20 cellular contexts compared by ENCODE assay signal in the genomic region with DNA sequence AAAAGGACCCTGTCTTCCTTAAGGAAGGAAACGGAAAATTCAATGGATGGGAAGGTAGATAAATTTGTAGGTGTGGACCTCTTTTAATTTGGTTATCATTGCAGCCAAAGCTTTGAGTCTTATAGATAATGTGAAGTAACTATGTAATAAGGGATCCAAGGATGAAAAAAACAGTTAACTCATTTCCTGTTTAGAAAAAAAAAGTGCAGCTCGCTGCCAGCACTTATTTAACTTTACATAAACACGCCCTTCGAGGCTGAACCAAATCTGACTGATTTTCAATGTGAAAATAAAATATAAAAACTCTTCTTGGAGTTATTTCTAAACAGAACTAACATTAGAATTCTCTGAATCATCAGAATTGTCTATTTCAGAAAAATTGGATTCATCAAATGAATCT. TPM values are rescaled to one million over a fixed set of nuclear protein-coding genes. Genes with fewer than 3 reads are reported as not detected.
DNase-seq lines count a peak whose midpoint lies in the region; ATAC-seq, FAIRE-seq and TF ChIP-seq lines count a peak whose summit lies in the region.
"Had no signal": no experiment of that assay in that cellular context is flagged by ENCODE, and none has a peak within 500 bp of the region (broad histone marks: within the 10 kb centered on the region; RNA-seq: fewer than 3 reads in every experiment).

No MANE protein-coding gene starts in this region.

- POLR2A ChIA-PET in K562 (lab: Yijun Ruan, JAX) = no interaction called here

- intact Hi-C loops in left ventricle myocardium superior (cut with micrococcal nuclease) (no loop called here), K562 (cut with micrococcal nuclease) (no loop called here), left lung (cut with DNase I) (no loop called here), kidney (cut with DNase I) (no loop called here)

- no peak for TF ChIP-seq EP300 in K562 (IDR thresholded peaks at IDR 0.05; ENCODE audit: low read length)

- no peak for ATAC-seq in left ventricle myocardium superior
- no peak for ATAC-seq in K562
- ATAC-seq in left lung = no peak
- ATAC-seq in HG02623 (IDR thresholded peaks at IDR 0.05; ENCODE audit: unreplicated experiment) = no peak
- ATAC-seq in HG02571 (IDR thresholded peaks at IDR 0.05; ENCODE audit: unreplicated experiment) = no peak
- ATAC-seq in GM21447 (IDR thresholded peaks at IDR 0.05; ENCODE audit: unreplicated experiment) = no peak
- ATAC-seq: activated CD4-positive, CD25-positive, alpha-beta regulatory T cell treated with anti-CD3 and anti-CD28 coated beads, Interleukin-2, amount 50 U/mL, for 24 hours; activated CD8-positive, alpha-beta memory T cell treated with anti-CD3 and anti-CD28 coated beads, Interleukin-2, amount 10 ng/mL, durations not matched to agents 7 days and 5 days; natural killer cell had no signal

- H3K4me2 ChIP-seq in K562 (ENCODE audit: insufficient read depth, low read length) = no peak overlapping the region
- H3K4me2 ChIP-seq: KMS-11 had no signal

- no peaks in the 10 kb centered on the region for H3K36me3 ChIP-seq in right atrium auricular region
- no peaks in the 10 kb centered on the region for H3K36me3 ChIP-seq in K562 (ENCODE audit: control insufficient read depth, insufficient read depth, low read length)
- no peaks in the 10 kb centered on the region for H3K36me3 ChIP-seq in left lung
- H3K36me3 ChIP-seq in kidney (ENCODE audit: control insufficient read depth in 1 of 2, insufficient read depth in 2 of 2, low read length in 2 of 2) = no peaks in the 10 kb centered on the region
- H3K36me3 ChIP-seq: esophagus squamous epithelium had no signal

- peak overlapping the region; percentile 11 to 16 for H3K27ac ChIP-seq in right atrium auricular region
- no peak overlapping the region for H3K27ac ChIP-seq in K562 (ENCODE audit: extremely low read depth, low read depth, low read length)
- peak overlapping the region; percentile 39 to 43 for H3K27ac ChIP-seq in left lung
- H3K27ac ChIP-seq in kidney (ENCODE audit: low read depth in 2 of 2, low read length in 2 of 2) = peak overlapping the region in 1 of 2 donors; percentile 26
- H3K27ac ChIP-seq: KMS-11, psoas muscle had no signal

- TF ChIP-seq CTCF in right atrium auricular region (IDR thresholded peaks at IDR 0.05) (no peak), K562 (IDR thresholded peaks at IDR 0.05 in 2 of 3, conservative IDR thresholded peaks at IDR 0.05 in 1 of 3; ENCODE audit: insufficient read depth in 2 of 3, low read depth in 1 of 3, low read length in 3 of 3) (no peak), left lung (IDR thresholded peaks at IDR 0.05) (no peak), kidney (IDR thresholded peaks at IDR 0.05; ENCODE audit: borderline replicate concordance, extremely low read depth, insufficient read depth) (no peak)

- H3K4me3 ChIP-seq in right atrium auricular region (no peak overlapping the region), K562 (no peak overlapping the region), left lung (no peak overlapping the region), kidney (ENCODE audit: low read length in 2 of 2) (no peak overlapping the region)
- H3K4me3 ChIP-seq: esophagus squamous epithelium, GM12878, lung, psoas muscle had no signal

- no peaks in the 10 kb centered on the region for H3K79me2 ChIP-seq in K562 (ENCODE audit: control insufficient read depth, insufficient read depth, low read length)

- no peaks in the 10 kb centered on the region for H3K27me3 ChIP-seq in right atrium auricular region
- H3K27me3 ChIP-seq in K562 (ENCODE audit: control insufficient read depth in 2 of 2, insufficient read depth in 2 of 2, low read length in 2 of 2) = no peaks in the 10 kb centered on the region
- H3K27me3 ChIP-seq in left lung = no peaks in the 10 kb centered on the region
- H3K27me3 ChIP-seq: dorsolateral prefrontal cortex, esophagus squamous epithelium had no signal

- no peaks in the 10 kb centered on the region for H4K20me1 ChIP-seq in K562 (replicated peaks; ENCODE audit: control insufficient read depth, insufficient read depth, low read length)

- WGBS in K562 (ENCODE audit: insufficient coverage, low coverage, missing lambda C conversion rate) = 50% methylated on average over 4 of the region's 4 CpGs

- no peak overlapping the region for H2AFZ ChIP-seq in K562 (ENCODE audit: low read depth, low read length)

- TF ChIP-seq POLR2A in K562 (conservative IDR thresholded peaks at IDR 0.05) = no peak

- no TSS peak for BruUV-seq in K562 (replicated peaks; lab: Mats Ljungman, UMichigan)

- H3K9ac ChIP-seq in K562 (ENCODE audit: insufficient read depth in 1 of 2, low read depth in 2 of 2, low read length in 2 of 2) (no peak overlapping the region), kidney (ENCODE audit: low read length in 2 of 2) (no peak overlapping the region)
- H3K9ac ChIP-seq: KMS-11 had no signal

- H3K9me3 ChIP-seq in right atrium auricular region (no peaks in the 10 kb centered on the region), K562 (replicated peaks; ENCODE audit: control insufficient read depth, insufficient read depth, low read depth, low read length) (no peaks in the 10 kb centered on the region), left lung (no peaks in the 10 kb centered on the region), kidney (ENCODE audit: control insufficient read depth in 1 of 2, low read length in 2 of 2) (no peaks in the 10 kb centered on the region)
- H3K9me3 ChIP-seq: esophagus squamous epithelium, psoas muscle had no signal

- DNase-seq in right atrium auricular region (ENCODE audit: low spot score) = no peak
- no peak for DNase-seq in left ventricle myocardium superior
- DNase-seq in K562 (ENCODE audit: extremely low read depth in 1 of 4, low spot score in 3 of 4) = no peak
- no peak for DNase-seq in left lung
- DNase-seq in kidney = no peak
- DNase-seq: activated CD8-positive, alpha-beta memory T cell treated with anti-CD3 and anti-CD28 coated beads, Interleukin-2, amount 10 ng/mL, durations not matched to agents 7 days and 5 days; activated effector memory CD4-positive, alpha-beta T cell treated with anti-CD3 and anti-CD28 coated beads, Interleukin-2, amount 50 U/mL, for 16 hours; anterior cingulate cortex; dorsolateral prefrontal cortex; esophagus squamous epithelium; natural killer cell; NCI-H1417 treated with DMSO at 0.1 percent for 48 hours; psoas muscle had no signal

- H3K9me1 ChIP-seq in K562 (ENCODE audit: control insufficient read depth, insufficient read depth, low read length) = no peaks in the 10 kb centered on the region

- in situ Hi-C loops in K562 (cut with MboI) = no loop called here

- TF ChIP-seq RAD21 in K562 (CRISPR knock-in tag; conservative IDR thresholded peaks at IDR 0.05 in 1 of 2, IDR thresholded peaks at IDR 0.05 in 1 of 2) = no peak

- CTCF ChIA-PET in K562 (lab: Yijun Ruan, JAX; ENCODE audit: low intra/inter-chr PET ratio) = no interaction called here

- H3K4me1 ChIP-seq in right atrium auricular region (peaks cover 0 to 30% of the 10 kb centered on the region in 2 donors), K562 (replicated peaks in 1 of 2; ENCODE audit: control insufficient read depth in 2 of 2, insufficient read depth in 2 of 2, low read length in 2 of 2) (no peaks in the 10 kb centered on the region), left lung (peaks cover 0 to 18% of the 10 kb centered on the region in 2 donors), kidney (ENCODE audit: control insufficient read depth in 1 of 2, insufficient read depth in 1 of 2, low read depth in 1 of 2, low read length in 2 of 2) (peaks cover 0 to 4% of the 10 kb centered on the region in 2 donors)

- FAIRE-seq in K562 (lab: Jason Lieb, UNC) (no peak), kidney (lab: Jason Lieb, UNC) (no peak)
- FAIRE-seq: GM12878 had no signal

TF ChIP-seq in K562, 482 proteins besides CTCF, POLR2A, EP300 and RAD21:
- TF ChIP-seq GABPA (tag; conservative IDR thresholded peaks at IDR 0.05; ENCODE audit: low read depth) (0 out of 2 replicates have a peak, but pooled peaks have one; percentile 18), SIRT6 (IDR thresholded peaks at IDR 0.05; ENCODE audit: low read depth, low read length) (no peak)

RNA-seq across cellular contexts. Expression of gene NUBPL, which starts 6.9 kb away (rescaled TPM):
- 10 to 100 TPM; 10.7 to 17.8 TPM for total RNA-seq in right atrium auricular region
- 32.6 TPM for total RNA-seq in left ventricle myocardium superior
- total RNA-seq in K562 (2011; cell fraction: chromatin; rRNA removed; ENCODE audit: low replicate concordance) = 14.5 and 26.8 TPM in 2 replicates
- total RNA-seq in K562 (2011; cell fraction: nucleolus; rRNA removed) = 7.5 and 8.6 TPM in 2 replicates
- total RNA-seq in K562 (2011; cell fraction: nucleoplasm; rRNA removed) = 12.7 and 16.0 TPM in 2 replicates
- 4.5 and 5.4 TPM in 2 replicates for total RNA-seq in K562 (2014; rRNA removed)
- 8.7 and 9.6 TPM in 2 replicates for total RNA-seq in K562 (2014; rRNA removed; fragmentation: Illumina TruSeq; extraction: Trizol)
- 6.5 and 7.8 TPM in 2 replicates for total RNA-seq in K562 (2015; rRNA removed; fragmentation: Illumina TruSeq; extraction: Trizol)
- 5.5 and 6.6 TPM in 2 replicates for total RNA-seq in K562 (2021)
- 5.9 and 7.7 TPM in 2 replicates for polyA plus RNA-seq in K562 (2011; rRNA removed)
- polyA plus RNA-seq in K562 (2011; cell fraction: cytosol; rRNA removed) = 1.5 and 3.4 TPM in 2 replicates
- polyA plus RNA-seq in K562 (2011; cell fraction: nucleus; rRNA removed) = 2.1 TPM in 2 replicates
- polyA plus RNA-seq in K562 (2012) = 3.7 and 4.3 TPM in 2 replicates
- 4.8 and 5.8 TPM in 2 replicates for polyA plus RNA-seq in K562 (2014; fragmentation: Illumina TruSeq; extraction: Trizol)
- 1 to 10 TPM; 3.2 to 3.6 TPM for polyA plus RNA-seq in K562 (2014; fragmentation: Nextera tagmentation; extraction: Ambion mirVana)
- 4.7 and 6.1 TPM in 2 replicates for polyA plus RNA-seq in K562 (2014; rRNA removed)
- polyA minus RNA-seq in K562 (2011; rRNA and poly(A)+ RNA removed) = 10.0 and 15.6 TPM in 2 replicates
- 1.9 and 4.0 TPM in 2 replicates for polyA minus RNA-seq in K562 (2011; cell fraction: cytosol; rRNA and poly(A)+ RNA removed)
- polyA minus RNA-seq in K562 (2011; cell fraction: nucleus; rRNA and poly(A)+ RNA removed) = 8.3 and 16.9 TPM in 2 replicates
- total RNA-seq in left lung = 10 to 100 TPM; 10.1 to 12.8 TPM
- total RNA-seq in kidney = 16.2 TPM
- polyA plus RNA-seq in kidney (ENCODE audit: insufficient read depth, low read depth, low replicate concordance) = 11.2 TPM
